ENCODE assay signal across 18 cellular contexts in the genomic region with DNA sequence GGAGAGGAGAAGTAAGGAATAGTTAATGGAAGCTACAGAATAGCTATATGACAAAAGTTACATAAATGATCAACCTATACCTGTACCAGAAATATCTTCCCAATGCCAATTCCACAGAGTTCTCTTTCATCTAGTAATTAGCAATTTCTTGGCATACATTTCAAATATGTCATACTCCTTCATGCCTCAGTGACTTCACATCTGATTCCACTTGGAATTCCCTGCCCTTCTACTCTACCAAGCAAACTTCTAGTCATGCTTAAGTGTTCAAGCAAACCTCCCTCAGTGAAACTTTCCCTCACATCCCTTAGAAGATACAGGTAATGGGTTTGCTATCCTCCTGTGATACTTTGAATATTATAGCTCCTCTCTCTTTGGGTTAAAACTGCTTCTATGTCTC.
DNase-seq lines count a peak whose midpoint lies in the region; ATAC-seq, FAIRE-seq and TF ChIP-seq lines count a peak whose summit lies in the region.
"Had no signal": no experiment of that assay in that cellular context is flagged by ENCODE, and none has a peak within 500 bp of the region (broad histone marks: within the 10 kb centered on the region; RNA-seq: fewer than 3 reads in every experiment).

No MANE protein-coding gene starts in this region.

- ATAC-seq in PC-3 (no peak), omental fat pad (ENCODE audit: low FRiP score) (no peak), gastroesophageal sphincter (no peak)
- ATAC-seq: Right ventricle myocardium inferior, SK-N-SH treated with all-trans-retinoic acid at 6 μM for 48 hours had no signal

- H3K4me1 ChIP-seq in keratinocyte (ENCODE audit: control insufficient read depth, extremely low read depth, insufficient read depth, low read length) (peaks cover 27% of the 10 kb centered on the region), PC-3 (ENCODE audit: insufficient read depth, low read length) (peaks cover 14% of the 10 kb centered on the region), gastroesophageal sphincter (peaks cover 0 to 8% (median 0%) of the 10 kb centered on the region in 3 donors)

- no peaks in the 10 kb centered on the region for H3K9me1 ChIP-seq in keratinocyte (ENCODE audit: control insufficient read depth, extremely low read depth, insufficient read depth, low read length)

- FAIRE-seq in colon (lab: Jason Lieb, UNC) (peak; percentile 21), keratinocyte (lab: Jason Lieb, UNC) (peak; percentile 60)

- no peaks in the 10 kb centered on the region for H3K36me3 ChIP-seq in keratinocyte (ENCODE audit: control insufficient read depth in 2 of 2, extremely low read depth in 1 of 2, insufficient read depth in 2 of 2, low read length in 2 of 2)
- H3K36me3 ChIP-seq in PC-3 (ENCODE audit: low read depth, low read length), result no peaks in the 10 kb centered on the region
- H3K36me3 ChIP-seq in gastroesophageal sphincter, result no peaks in the 10 kb centered on the region

- H3K9me3 ChIP-seq in keratinocyte (ENCODE audit: control insufficient read depth, low read depth, low read length), result no peaks in the 10 kb centered on the region
- no peaks in the 10 kb centered on the region for H3K9me3 ChIP-seq in PC-3 (ENCODE audit: low read length)
- no peaks in the 10 kb centered on the region for H3K9me3 ChIP-seq in gastroesophageal sphincter

- H2AFZ ChIP-seq in keratinocyte (ENCODE audit: control insufficient read depth, low read length), result no peak overlapping the region
- H2AFZ ChIP-seq in PC-3 (ENCODE audit: low read length), result no peak overlapping the region
- H2AFZ ChIP-seq: PC-9 had no signal

- H3F3A ChIP-seq in PC-3 (ENCODE audit: low read length, unreplicated experiment), result no peaks in the 10 kb centered on the region

- no peak overlapping the region for H3K9ac ChIP-seq in keratinocyte (ENCODE audit: control insufficient read depth, extremely low read depth, insufficient read depth, low read length)
- H3K9ac ChIP-seq in PC-3 (ENCODE audit: low read length), result no peak overlapping the region

- no TSS peak for BruUV-seq in PC-3 (replicated peaks; lab: Mats Ljungman, UMichigan)

- H4K20me1 ChIP-seq in keratinocyte (ENCODE audit: control insufficient read depth, extremely low read depth, insufficient read depth, low read length) (no peaks in the 10 kb centered on the region), PC-3 (ENCODE audit: low read length) (no peaks in the 10 kb centered on the region)

- intact Hi-C loops in PC-3 (cut with micrococcal nuclease), result no loop called here

- in situ Hi-C loops in ACHN (cut with HindIII; ENCODE audit: low pct_ligation_motif_present, low pct_unique_long_range_greater_than_20kb, low sequenced_read_pairs), result no loop called here

- H3K79me2 ChIP-seq in keratinocyte (ENCODE audit: control insufficient read depth, insufficient read depth, low read length) (no peaks in the 10 kb centered on the region), PC-3 (ENCODE audit: low read length) (no peaks in the 10 kb centered on the region)

- POLR2A ChIA-PET in PC-3 (lab: Charles Lee; ENCODE audit: unreplicated experiment), result interaction anchor here (0.5 kb wide), 1 partner anchor 297 kb away, joined by 5 read pairs; no protein-coding TSS in a partner anchor

- dilution Hi-C loops in keratinocyte (cut with MboI; ENCODE audit: extremely low pct_ligation_motif_present, low sequenced_read_pairs), result no loop called here

- H3K4me3 ChIP-seq in keratinocyte (ENCODE audit: control insufficient read depth in 2 of 3, extremely low read depth in 1 of 3, insufficient read depth in 2 of 3, low read depth in 1 of 3, low read length in 3 of 3), result no peak overlapping the region
- H3K4me3 ChIP-seq in PC-3 (ENCODE audit: low read length), result no peak overlapping the region
- H3K4me3 ChIP-seq in gastroesophageal sphincter, result no peak overlapping the region
- H3K4me3 ChIP-seq: PC-9 had no signal

- H3K27me3 ChIP-seq in keratinocyte (ENCODE audit: control insufficient read depth, extremely low read depth, insufficient read depth, low read length) (no peaks in the 10 kb centered on the region), PC-3 (ENCODE audit: low read length) (no peaks in the 10 kb centered on the region), gastroesophageal sphincter (no peaks in the 10 kb centered on the region)

- no peak for TF ChIP-seq EP300 in gastroesophageal sphincter (IDR thresholded peaks at IDR 0.05)

- H3K9me2 ChIP-seq in PC-3 (replicated peaks; ENCODE audit: low read length), result no peaks in the 10 kb centered on the region

- CTCF ChIA-PET in PC-3 (lab: Charles Lee), result no interaction called here

- H3K4me2 ChIP-seq in keratinocyte (ENCODE audit: control insufficient read depth, extremely low read depth, insufficient read depth, low read depth, low read length) (no peak overlapping the region), PC-3 (ENCODE audit: low read length) (no peak overlapping the region)
- H3K4me2 ChIP-seq: PC-9 had no signal

- no peak for TF ChIP-seq POLR2A in gastroesophageal sphincter (IDR thresholded peaks at IDR 0.05)

- H3K27ac ChIP-seq in keratinocyte (ENCODE audit: control insufficient read depth, insufficient read depth, low read length), result peak overlapping the region; percentile 34
- H3K27ac ChIP-seq in PC-3 (ENCODE audit: low read length), result no peak overlapping the region
- H3K27ac ChIP-seq in gastroesophageal sphincter, result no peak overlapping the region
- H3K27ac ChIP-seq: PC-9 had no signal

- no peak for TF ChIP-seq CTCF in keratinocyte (optimal IDR thresholded peaks at IDR 0.05 in 1 of 3, IDR thresholded peaks at IDR 0.05 in 1 of 3, conservative IDR thresholded peaks at IDR 0.05 in 1 of 3; ENCODE audit: extremely low read depth in 1 of 3, insufficient read depth in 2 of 3, low read length in 3 of 3)
- no peak for TF ChIP-seq CTCF in PC-3 (conservative IDR thresholded peaks at IDR 0.05; ENCODE audit: low read depth, low read length)
- no peak for TF ChIP-seq CTCF in omental fat pad (IDR thresholded peaks at IDR 0.05)
- TF ChIP-seq CTCF in gastroesophageal sphincter (IDR thresholded peaks at IDR 0.05), result no peak

- peak; percentile 20 for DNase-seq in ACHN
- DNase-seq in NCI-H446 (lab: John Stamatoyannopoulos, UW), result peak; percentile 6 to 44
- no peak for DNase-seq in keratinocyte (ENCODE audit: low read depth, low spot score)
- DNase-seq in PC-3, result no peak
- DNase-seq in omental fat pad (ENCODE audit: low spot score), result no peak
- no peak for DNase-seq in stimulated activated CD8-positive, alpha-beta memory T cell treated with anti-CD3 and anti-CD28 coated beads, Interleukin-4, amount 100 ng/mL, for 48 hours
- DNase-seq: CD4-positive, alpha-beta T cell; EL; H7; MM.1S; NCI-H187 treated with DMSO at 0.1 percent for 48 hours; NCI-H2171 treated with DMSO at 0.1 percent for 48 hours; NCI-H524; PC-9 had no signal

Comparison
In these comparisons a context has a peak if more than half of its experiments do, and no peak if none do; other contexts are left out.
1. DNase-seq: peak in ACHN (single experiment) and NCI-H446 (2 of 2); none in keratinocyte (single experiment), PC-3 (single experiment), omental fat pad (single experiment) and stimulated activated CD8-positive, alpha-beta memory T cell treated with anti-CD3 and anti-CD28 coated beads, Interleukin-4, amount 100 ng/mL, for 48 hours (single experiment).